In genomic region chr9:129662239-129662638, GRCh38 we compare ENCODE assay signal across 11 cellular contexts. TPM values are rescaled to one million over a fixed set of nuclear protein-coding genes. Genes with fewer than 3 reads are reported as not detected.
"Had no signal": no experiment of that assay in that cellular context is flagged by ENCODE, and none has a peak within 500 bp of the region (broad histone marks: within the 10 kb centered on the region; RNA-seq: fewer than 3 reads in every experiment).

No MANE protein-coding gene starts in this region.

RNA-seq across cellular contexts. Expression of gene C9orf50, which starts 41.3 kb away (rescaled TPM):
- total RNA-seq: stomach, subcutaneous adipose tissue, temporal lobe, thoracic aorta, thyroid gland, transverse colon, upper lobe of left lung, upper lobe of right lung, ureter, urinary bladder, vagina had no signal
